ENCODE assay signal across 25 cellular contexts in the genomic region with DNA sequence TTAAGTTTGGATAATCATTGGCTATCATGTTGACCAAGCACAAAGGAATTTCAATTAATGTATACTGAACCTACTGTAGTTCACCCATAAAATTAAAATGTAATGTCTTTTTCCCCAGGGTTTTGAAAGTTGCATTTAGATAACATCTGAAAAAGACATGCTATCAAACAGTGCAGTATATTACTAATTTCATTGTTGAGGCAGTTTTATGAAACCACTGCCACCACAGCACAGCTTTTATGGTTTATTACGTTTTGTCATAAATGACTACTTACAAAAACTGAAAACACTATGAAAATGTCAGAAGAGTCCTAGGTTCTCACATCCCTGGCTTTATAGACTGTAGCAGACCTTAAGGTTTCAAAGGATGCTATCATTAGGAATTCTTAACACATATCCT. TPM values are rescaled to one million over a fixed set of nuclear protein-coding genes. Genes with fewer than 3 reads are reported as not detected.
"Had no signal": no experiment of that assay in that cellular context is flagged by ENCODE, and none has a peak within 500 bp of the region (broad histone marks: within the 10 kb centered on the region; RNA-seq: fewer than 3 reads in every experiment).

No MANE protein-coding gene starts in this region.

- H3K36me3 ChIP-seq: ascending aorta, cardiac muscle cell, colonic mucosa had no signal

- ATAC-seq: activated CD8-positive, alpha-beta T cell treated with anti-CD3 and anti-CD28 coated beads for 36 hours had no signal

- H3K27me3 ChIP-seq: ascending aorta, cardiac muscle cell, colonic mucosa had no signal

- DNase-seq: activated CD4-positive, alpha-beta T cell treated with anti-CD3 and anti-CD28 coated beads, Interleukin-2, amount 10 ng/mL, durations not matched to agents 24 days and 14 days; activated CD4-positive, alpha-beta T cell treated with anti-CD3 and anti-CD28 coated beads, Interleukin-2, amount 50 U/mL, for 4 hours; activated CD8-positive, alpha-beta T cell treated with anti-CD3 and anti-CD28 coated beads for 36 hours; activated gamma-delta T cell; activated naive CD4-positive, alpha-beta T cell treated with Interleukin-2 at 50 U/mL for 16 hours; activated naive CD8-positive, alpha-beta T cell treated with anti-CD3 and anti-CD28 coated beads, Interleukin-2, amount 10 ng/mL, durations not matched to agents 7 days and 5 days; activated T-cell treated with anti-CD3 and anti-CD28 coated beads, Interleukin-2, amount 50 U/mL, for 1 hour; amygdala; colonic mucosa; MM.1S; MV-4-11; NCI-H1092; NCI-H1436 treated with DMSO at 0.1 percent for 48 hours; NCI-H1694 treated with DMSO at 0.1 percent for 48 hours; NCI-H2029; NCI-H510A; NCI-H526; NCI-H748 treated with DMSO at 0.1 percent for 48 hours; Right ventricle myocardium superior had no signal

- H3K27ac ChIP-seq: ascending aorta, cardiac muscle cell, colonic mucosa had no signal

- H3K4me3 ChIP-seq: ascending aorta, cardiac muscle cell, colonic mucosa had no signal

- H3K9me3 ChIP-seq: colonic mucosa had no signal

- H3K4me1 ChIP-seq: ascending aorta, colonic mucosa had no signal

RNA-seq across cellular contexts. Expression of a gene that starts 32.0 kb away (rescaled TPM):
- total RNA-seq: activated CD4-positive, alpha-beta T cell treated with anti-CD3 and anti-CD28 coated beads, Interleukin-2, amount 10 ng/mL, durations not matched to agents 24 days and 14 days; activated CD8-positive, alpha-beta memory T cell treated with anti-CD3 and anti-CD28 coated beads for 36 hours; activated CD8-positive, alpha-beta T cell treated with anti-CD3 and anti-CD28 coated beads for 36 hours; activated naive CD8-positive, alpha-beta T cell treated with anti-CD3 and anti-CD28 coated beads, Interleukin-2, amount 10 ng/mL, durations not matched to agents 7 days and 5 days; activated T-helper 2 cell treated with anti-CD3 and anti-CD28 coated beads, Interferon-gamma antibody, Interleukin-2, Interleukin-4, amounts not matched to agents 10 μg/mL and 5 μg/mL and 100 μg/mL, durations not matched to agents 14 hours and 24 hours and 36 hours; OCI-LY7 had no signal
- polyA plus RNA-seq: adipose tissue had no signal
